12 cellular contexts compared by ENCODE assay signal in the genomic region with DNA sequence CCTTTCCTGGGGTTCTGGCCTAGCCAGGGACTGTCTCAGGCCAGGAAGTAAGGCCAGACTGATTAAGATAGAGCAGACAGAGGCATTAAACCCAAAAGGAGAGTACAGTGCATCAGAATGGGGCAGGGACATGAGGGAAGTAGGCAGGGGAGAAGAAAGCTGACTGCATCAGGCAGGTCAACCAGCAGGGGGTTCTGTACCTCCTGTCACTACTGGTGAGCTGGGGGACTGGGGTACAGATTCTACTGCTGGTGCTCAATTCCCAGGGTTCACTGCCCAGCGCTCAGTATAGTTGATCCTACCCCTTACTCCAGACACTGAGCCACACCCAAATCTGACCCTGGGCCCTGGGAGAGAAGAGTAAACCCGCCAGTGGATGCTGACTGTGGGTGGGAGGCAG. TPM values are rescaled to one million over a fixed set of nuclear protein-coding genes. Genes with fewer than 3 reads are reported as not detected.
DNase-seq lines count a peak whose midpoint lies in the region; ATAC-seq and TF ChIP-seq lines count a peak whose summit lies in the region.
"Had no signal": no experiment of that assay in that cellular context is flagged by ENCODE, and none has a peak within 500 bp of the region (broad histone marks: within the 10 kb centered on the region; RNA-seq: fewer than 3 reads in every experiment).

No MANE protein-coding gene starts in this region.

- H3K36me3 Mint-ChIP-seq in neural crest cell (ENCODE audit: low read depth) = no peaks in the 10 kb centered on the region
- peaks cover 0 to 3% (median 0%) of the 10 kb centered on the region in 3 donors for H3K36me3 Mint-ChIP-seq in naive thymus-derived CD8-positive, alpha-beta T cell
- H3K36me3 Mint-ChIP-seq: activated naive CD4-positive, alpha-beta T cell treated with anti-CD3 and anti-CD28 coated beads, Interleukin-2, amount 50 U/mL, for 24 hours; natural killer cell had no signal

- CTCF ChIA-PET in mammary epithelial cell (lab: Charles Lee; ENCODE audit: low non-redundant PET) = interaction anchor here (0.6 kb wide), 1 partner anchor 15 kb away, joined by 3 read pairs; no protein-coding TSS in a partner anchor

- H3K4me1 Mint-ChIP-seq in neural crest cell = peaks cover 22% of the 10 kb centered on the region
- H3K4me1 Mint-ChIP-seq in naive thymus-derived CD8-positive, alpha-beta T cell = peaks cover 0 to 4% (median 1%) of the 10 kb centered on the region in 4 donors
- H3K4me1 Mint-ChIP-seq: activated naive CD4-positive, alpha-beta T cell treated with anti-CD3 and anti-CD28 coated beads, Interleukin-2, amount 50 U/mL, for 24 hours had no signal

- H3K4me3 ChIP-seq in DND-41 (ENCODE audit: low read depth in 1 of 2, low read length in 2 of 2) (no peak overlapping the region), mammary epithelial cell (replicated peaks in 1 of 3; ENCODE audit: insufficient read depth in 1 of 3, low read depth in 2 of 3, low read length in 3 of 3) (no peak overlapping the region)
- H3K4me3 ChIP-seq: gastroesophageal sphincter had no signal

- H3K9me3 ChIP-seq in DND-41 (ENCODE audit: insufficient read depth, low read length, severe bottlenecking) = no peaks in the 10 kb centered on the region
- no peaks in the 10 kb centered on the region for H3K9me3 ChIP-seq in mammary epithelial cell (replicated peaks; ENCODE audit: insufficient read depth, low read length)
- H3K9me3 ChIP-seq: gastroesophageal sphincter had no signal

- H3K27me3 ChIP-seq in DND-41 (ENCODE audit: insufficient read depth, low read length, poor library complexity) (peaks cover 41% of the 10 kb centered on the region), mammary epithelial cell (ENCODE audit: insufficient read depth, low read length) (no peaks in the 10 kb centered on the region)
- H3K27me3 ChIP-seq: gastroesophageal sphincter had no signal

- dilution Hi-C loops in mammary epithelial cell (cut with HindIII; ENCODE audit: low sequenced_read_pairs) = no loop called here

- TF ChIP-seq CTCF in DND-41 (IDR thresholded peaks at IDR 0.05; ENCODE audit: borderline replicate concordance, extremely low read depth, low read length, poor library complexity, severe bottlenecking) (peak; percentile 36), mammary epithelial cell (conservative IDR thresholded peaks at IDR 0.05 in 1 of 2, IDR thresholded peaks at IDR 0.05 in 1 of 2; ENCODE audit: extremely low read depth in 1 of 2, insufficient read depth in 1 of 2, low read depth in 1 of 2, low read length in 2 of 2) (peak in 1 of 2 donors; percentile 26), neural crest cell (conservative IDR thresholded peaks at IDR 0.05) (peak; percentile 24)

- ATAC-seq in DND-41 (ENCODE audit: insufficient read depth, low read depth) (no peak), HG03460 (IDR thresholded peaks at IDR 0.05; ENCODE audit: unreplicated experiment) (no peak), HG02885 (IDR thresholded peaks at IDR 0.05; ENCODE audit: poor library complexity, unreplicated experiment) (no peak), GM21529 (IDR thresholded peaks at IDR 0.05; ENCODE audit: unreplicated experiment) (no peak)
- ATAC-seq in naive thymus-derived CD8-positive, alpha-beta T cell = no peak
- ATAC-seq: gastroesophageal sphincter, natural killer cell had no signal

- H3K4me3 Mint-ChIP-seq in neural crest cell = no peak overlapping the region
- no peak overlapping the region for H3K4me3 Mint-ChIP-seq in naive thymus-derived CD8-positive, alpha-beta T cell
- H3K4me3 Mint-ChIP-seq: activated naive CD4-positive, alpha-beta T cell treated with anti-CD3 and anti-CD28 coated beads, Interleukin-2, amount 50 U/mL, for 24 hours; natural killer cell had no signal

- POLR2A ChIA-PET in naive thymus-derived CD8-positive, alpha-beta T cell (lab: Charles Lee) = interaction anchor here (0.7 to 0.9 kb wide), 2 partner anchors 9 kb away, joined by 3 to 4 read pairs; no protein-coding TSS in a partner anchor

- intact Hi-C loops in mammary epithelial cell (cut with micrococcal nuclease) = no loop called here

- no TSS peak for BruUV-seq in mammary epithelial cell (replicated peaks; lab: Mats Ljungman, UMichigan)

- 94% methylated on average over 2 of the region's 2 CpGs for WGBS in mammary epithelial cell (ENCODE audit: low coverage, missing lambda C conversion rate)

- H3K4me2 ChIP-seq in DND-41 (ENCODE audit: insufficient read depth, low read length) (no peak overlapping the region), mammary epithelial cell (ENCODE audit: insufficient read depth, low read depth, low read length) (peak overlapping the region; percentile 22)

- no peak overlapping the region for H3K27ac Mint-ChIP-seq in neural crest cell (ENCODE audit: unreplicated experiment)
- no peak overlapping the region for H3K27ac Mint-ChIP-seq in naive thymus-derived CD8-positive, alpha-beta T cell
- H3K27ac Mint-ChIP-seq: activated naive CD4-positive, alpha-beta T cell treated with anti-CD3 and anti-CD28 coated beads, Interleukin-2, amount 50 U/mL, for 24 hours; natural killer cell had no signal

- H3K9me3 Mint-ChIP-seq in neural crest cell = no peaks in the 10 kb centered on the region
- no peaks in the 10 kb centered on the region for H3K9me3 Mint-ChIP-seq in naive thymus-derived CD8-positive, alpha-beta T cell
- H3K9me3 Mint-ChIP-seq: activated naive CD4-positive, alpha-beta T cell treated with anti-CD3 and anti-CD28 coated beads, Interleukin-2, amount 50 U/mL, for 24 hours; natural killer cell had no signal

- H3K27ac ChIP-seq in DND-41 (ENCODE audit: low read length) (no peak overlapping the region), mammary epithelial cell (ENCODE audit: insufficient read depth, low read depth, low read length) (no peak overlapping the region)

- no peaks in the 10 kb centered on the region for H3K36me3 ChIP-seq in DND-41 (ENCODE audit: insufficient read depth, low read length)
- no peaks in the 10 kb centered on the region for H3K36me3 ChIP-seq in mammary epithelial cell (ENCODE audit: insufficient read depth, low read length)
- H3K36me3 ChIP-seq: gastroesophageal sphincter had no signal

- no peak for DNase-seq in DND-41
- peak; percentile 35 for DNase-seq in KBM-7
- DNase-seq in mammary epithelial cell = no peak
- DNase-seq in neural crest cell (ENCODE audit: low read depth, low spot score) = no peak
- DNase-seq in naive thymus-derived CD8-positive, alpha-beta T cell = no peak
- DNase-seq: natural killer cell, T1000 had no signal

- peaks cover 25% of the 10 kb centered on the region for H3K27me3 Mint-ChIP-seq in neural crest cell (ENCODE audit: low read depth)
- peaks cover 0 to 12% (median 6%) of the 10 kb centered on the region in 5 donors for H3K27me3 Mint-ChIP-seq in naive thymus-derived CD8-positive, alpha-beta T cell

- H4K20me1 ChIP-seq in DND-41 (ENCODE audit: insufficient read depth, low read length) (peaks cover 7% of the 10 kb centered on the region; the same call in 1 of the 2 replicates), mammary epithelial cell (ENCODE audit: insufficient read depth, low read length) (no peaks in the 10 kb centered on the region)

- H3K4me1 ChIP-seq in DND-41 (ENCODE audit: insufficient read depth, low read length) = peaks cover 2% of the 10 kb centered on the region; the same call in 1 of the 2 replicates
- peaks cover 39% of the 10 kb centered on the region for H3K4me1 ChIP-seq in mammary epithelial cell (ENCODE audit: insufficient read depth, low read length)

- in situ Hi-C loops in KBM-7 (cut with MboI; ENCODE audit: low pct_unique_long_range_greater_than_20kb, low sequenced_read_pairs) = loop anchor here (25.0 kb wide), 1 partner anchor 485 kb away; no protein-coding TSS in a partner anchor
- in situ Hi-C loops in mammary epithelial cell (cut with MboI; ENCODE audit: low sequenced_read_pairs in 2 of 2) = loop anchor here (10.0 kb wide), 2 partner anchors 97 to 127 kb away; no protein-coding TSS in a partner anchor

- no peak overlapping the region for H2AFZ ChIP-seq in DND-41 (ENCODE audit: low read depth, low read length)
- H2AFZ ChIP-seq in mammary epithelial cell (ENCODE audit: low read depth, low read length) = peak overlapping the region; percentile 68

- H3K79me2 ChIP-seq in DND-41 (ENCODE audit: insufficient read depth, low read length) = no peaks in the 10 kb centered on the region
- no peaks in the 10 kb centered on the region for H3K79me2 ChIP-seq in mammary epithelial cell (ENCODE audit: insufficient read depth, low read length)

- H3K9ac ChIP-seq in DND-41 (ENCODE audit: low read depth, low read length) = no peak overlapping the region
- no peak overlapping the region for H3K9ac ChIP-seq in mammary epithelial cell (ENCODE audit: insufficient read depth, low read length)

RNA-seq across cellular contexts. Expression of a gene that starts 12.9 kb away (rescaled TPM):
- total RNA-seq in mammary epithelial cell = 10 to 100 TPM; 27.8 to 27.9 TPM
- 25.2 TPM for polyA plus RNA-seq in mammary epithelial cell
- polyA minus RNA-seq in mammary epithelial cell = 83.6 TPM
- 97.4 and 102 TPM in 2 replicates for total RNA-seq in neural crest cell
- total RNA-seq in naive thymus-derived CD8-positive, alpha-beta T cell = 10 to 100 TPM; 50.6 to 54.6 TPM
- 10 to 100 TPM; 14.8 to 22.4 (median 16.6) TPM for polyA plus RNA-seq in naive thymus-derived CD8-positive, alpha-beta T cell

RNA-seq across cellular contexts. Expression of a gene that starts 39.1 kb away (rescaled TPM):
- under 1 TPM in 1 of 2 donors, not detected in 1; 0.17 TPM for total RNA-seq in mammary epithelial cell
- not detected for polyA plus RNA-seq in mammary epithelial cell
- polyA minus RNA-seq in mammary epithelial cell = not detected
- 0.05 and 0.11 TPM in 2 replicates for total RNA-seq in neural crest cell
- total RNA-seq in naive thymus-derived CD8-positive, alpha-beta T cell = 1 to 10 TPM; 2.9 to 3.0 TPM
- 1 to 10 TPM in 1 of 3 donors, under 1 TPM in 2; 0.14 to 1.8 (median 0.73) TPM for polyA plus RNA-seq in naive thymus-derived CD8-positive, alpha-beta T cell
